ENCODE assay signal across 8 cellular contexts in the genomic region with DNA sequence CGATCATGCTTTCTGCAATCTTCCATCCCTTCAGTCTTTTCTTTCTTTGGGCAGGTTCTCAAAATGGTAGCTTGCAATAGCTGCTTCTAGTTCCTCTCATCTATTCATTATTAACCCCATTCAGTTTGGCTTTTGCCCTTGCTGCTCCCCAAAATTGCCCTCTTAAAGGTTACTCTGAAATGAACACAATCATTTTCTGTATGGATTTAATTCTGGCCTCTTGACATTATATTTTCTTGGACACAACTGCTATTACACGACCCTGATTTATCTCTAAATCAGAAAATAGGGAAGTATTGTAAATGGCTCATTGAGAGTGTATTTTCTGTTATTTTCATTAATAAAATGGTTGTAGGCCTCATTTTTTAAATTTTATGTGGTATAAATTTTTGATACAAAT. TPM values are rescaled to one million over a fixed set of nuclear protein-coding genes. Genes with fewer than 3 reads are reported as not detected.
DNase-seq lines count a peak whose midpoint lies in the region; FAIRE-seq and TF ChIP-seq lines count a peak whose summit lies in the region.

Gene ANGPTL5 (minus strand): TSS at position 101 of the 400 bp plus-strand sequence. CDS start 8,613 bp downstream, outside the sequence.

- H3K27ac Mint-ChIP-seq in activated naive CD4-positive, alpha-beta T cell treated with anti-CD3 and anti-CD28 coated beads, Interleukin-2, amount 50 U/mL, for 24 hours = peak within 1 kb of the TSS; percentile 94
- peak within 1 kb of the TSS; percentile 91 for H3K27ac Mint-ChIP-seq in mesothelial cell of epicardium

- no peaks in the 10 kb centered on the region for H3K27me3 Mint-ChIP-seq in activated naive CD4-positive, alpha-beta T cell treated with anti-CD3 and anti-CD28 coated beads, Interleukin-2, amount 50 U/mL, for 24 hours
- H3K27me3 Mint-ChIP-seq in mesothelial cell of epicardium (ENCODE audit: low read depth) = no peaks in the 10 kb centered on the region

- H3K9ac ChIP-seq in mammary epithelial cell (ENCODE audit: insufficient read depth, low read length) = peak within 1 kb of the TSS; percentile 87

- H3K4me3 Mint-ChIP-seq in activated naive CD4-positive, alpha-beta T cell treated with anti-CD3 and anti-CD28 coated beads, Interleukin-2, amount 50 U/mL, for 24 hours = peak within 1 kb of the TSS; percentile 95
- peak within 1 kb of the TSS; percentile 93 for H3K4me3 Mint-ChIP-seq in mesothelial cell of epicardium

- H3K9me3 Mint-ChIP-seq in activated naive CD4-positive, alpha-beta T cell treated with anti-CD3 and anti-CD28 coated beads, Interleukin-2, amount 50 U/mL, for 24 hours = no peaks in the 10 kb centered on the region
- H3K9me3 Mint-ChIP-seq in mesothelial cell of epicardium = no peaks in the 10 kb centered on the region

- H3K9me3 ChIP-seq in mammary epithelial cell (replicated peaks; ENCODE audit: insufficient read depth, low read length) = no peaks in the 10 kb centered on the region

- H3K79me2 ChIP-seq in mammary epithelial cell (ENCODE audit: insufficient read depth, low read length) = no peaks in the 10 kb centered on the region

- WGBS in mammary epithelial cell (ENCODE audit: low coverage, missing lambda C conversion rate) = 7% methylated on average over 2 of the region's 2 CpGs
- WGBS in urinary bladder = 69% methylated on average over 2 of the region's 2 CpGs

- H3K4me1 ChIP-seq in mammary epithelial cell (ENCODE audit: insufficient read depth, low read length) (peaks cover 12% of the 10 kb centered on the region), urinary bladder (ENCODE audit: insufficient read depth) (no peaks in the 10 kb centered on the region)

- peak within 1 kb of the TSS; percentile 75 to 84 (median 82) for H3K4me3 ChIP-seq in mammary epithelial cell (replicated peaks in 1 of 3; ENCODE audit: insufficient read depth in 1 of 3, low read depth in 2 of 3, low read length in 3 of 3)
- H3K4me3 ChIP-seq in urinary bladder (ENCODE audit: low read depth, low read length) = peak within 1 kb of the TSS; percentile 59

- H4K20me1 ChIP-seq in mammary epithelial cell (ENCODE audit: insufficient read depth, low read length) = no peaks in the 10 kb centered on the region

- peaks cover 29% of the 10 kb centered on the region for H3K4me1 Mint-ChIP-seq in activated naive CD4-positive, alpha-beta T cell treated with anti-CD3 and anti-CD28 coated beads, Interleukin-2, amount 50 U/mL, for 24 hours
- peaks cover 20% of the 10 kb centered on the region for H3K4me1 Mint-ChIP-seq in mesothelial cell of epicardium

- H3K36me3 Mint-ChIP-seq in activated naive CD4-positive, alpha-beta T cell treated with anti-CD3 and anti-CD28 coated beads, Interleukin-2, amount 50 U/mL, for 24 hours = no peaks in the 10 kb centered on the region
- no peaks in the 10 kb centered on the region for H3K36me3 Mint-ChIP-seq in mesothelial cell of epicardium

- peak within 1 kb of the TSS; percentile 71 for H3K4me2 ChIP-seq in mammary epithelial cell (ENCODE audit: insufficient read depth, low read depth, low read length)

- no TSS peak for BruUV-seq in mammary epithelial cell (replicated peaks; lab: Mats Ljungman, UMichigan)

- no peak for DNase-seq in activated naive CD4-positive, alpha-beta T cell treated with Interleukin-2 at 50 U/mL for 16 hours
- DNase-seq in mammary epithelial cell = no peak
- no peak for DNase-seq in mesothelial cell of epicardium (ENCODE audit: low spot score in 2 of 2, unreplicated experiment in 2 of 2)
- no peak for DNase-seq in GM19239 (ENCODE audit: insufficient read length, low spot score)
- DNase-seq in HUDEP-2 (lab: John Stamatoyannopoulos, UW; ENCODE audit: unreplicated experiment in 76 of 76) = no peak
- DNase-seq in SHP77 treated with DMSO at 0.1 percent for 48 hours (lab: John Stamatoyannopoulos, UW) = no peak

- TF ChIP-seq CTCF in mammary epithelial cell (conservative IDR thresholded peaks at IDR 0.05 in 1 of 2, IDR thresholded peaks at IDR 0.05 in 1 of 2; ENCODE audit: extremely low read depth in 1 of 2, insufficient read depth in 1 of 2, low read depth in 1 of 2, low read length in 2 of 2) (no peak), mesothelial cell of epicardium (IDR thresholded peaks at IDR 0.05; ENCODE audit: unreplicated experiment) (no peak)

- no peaks in the 10 kb centered on the region for H3K27me3 ChIP-seq in mammary epithelial cell (ENCODE audit: insufficient read depth, low read length)

- CTCF ChIA-PET in mammary epithelial cell (lab: Charles Lee; ENCODE audit: low non-redundant PET) = no interaction called here

- dilution Hi-C loops in mammary epithelial cell (cut with HindIII; ENCODE audit: low sequenced_read_pairs) = no loop called here

- H2AFZ ChIP-seq in mammary epithelial cell (ENCODE audit: low read depth, low read length) = peak within 1 kb of the TSS; percentile 98

- intact Hi-C loops in mammary epithelial cell (cut with micrococcal nuclease) = loop anchor here (5.0 to 10.0 kb wide), 3 partner anchors 54 to 358 kb away; no protein-coding TSS in a partner anchor

- no peak for FAIRE-seq in GM19239 (lab: Jason Lieb, UNC)

- H3K27ac ChIP-seq in mammary epithelial cell (ENCODE audit: insufficient read depth, low read depth, low read length) = peak within 1 kb of the TSS; percentile 93
- H3K27ac ChIP-seq in urinary bladder (ENCODE audit: low read depth) = peak within 1 kb of the TSS; percentile 94

- in situ Hi-C loops in mammary epithelial cell (cut with MboI; ENCODE audit: low sequenced_read_pairs in 2 of 2) = no loop called here

- H3K36me3 ChIP-seq in mammary epithelial cell (ENCODE audit: insufficient read depth, low read length) (no peaks in the 10 kb centered on the region), urinary bladder (ENCODE audit: insufficient read depth) (no peaks in the 10 kb centered on the region)

RNA-seq across cellular contexts. Expression of gene ANGPTL5, which starts in this region (rescaled TPM):
- total RNA-seq in mammary epithelial cell = not detected
- polyA plus RNA-seq in mammary epithelial cell = not detected
- not detected for polyA minus RNA-seq in mammary epithelial cell
- total RNA-seq in mesothelial cell of epicardium = not detected in 3 replicates
- total RNA-seq in urinary bladder = not detected
- polyA plus RNA-seq in urinary bladder = 0.51 TPM
